23 cellular contexts compared by ENCODE assay signal in genomic region chr20:57561356-57562279, GRCh38. TPM values are rescaled to one million over a fixed set of nuclear protein-coding genes. Genes with fewer than 3 reads are reported as not detected.
"Had no signal": no experiment of that assay in that cellular context is flagged by ENCODE, and none has a peak within 500 bp of the region (broad histone marks: within the 10 kb centered on the region; RNA-seq: fewer than 3 reads in every experiment).

No MANE protein-coding gene starts in this region.

- H3K27ac Mint-ChIP-seq: activated B cell treated with CpG ODN at 0.5 μM for 24 hours; activated CD8-positive, alpha-beta T cell treated with anti-CD3 and anti-CD28 coated beads, Interleukin-2, amount 10 ng/mL, durations not matched to agents 7 days and 5 days; activated naive CD4-positive, alpha-beta T cell treated with anti-CD3 and anti-CD28 coated beads, Interleukin-2, amount 50 U/mL, for 24 hours; nephron progenitor cell; stimulated activated naive CD8-positive, alpha-beta T cell treated with anti-CD3 and anti-CD28 coated beads, Interleukin-15, Interleukin-2, amounts not matched to agents 100 ng/mL and 50 ng/mL, for 24 hours; T-helper 2 cell treated with Interferon-gamma antibody and Interleukin-4, amounts not matched to agents 5 μg/mL and 100 μg/mL, for 36 hours had no signal

- H3K36me3 ChIP-seq: esophagus muscularis mucosa, upper lobe of right lung had no signal

- ATAC-seq: activated CD8-positive, alpha-beta T cell treated with anti-CD3 and anti-CD28 coated beads, Interleukin-2, amount 10 ng/mL, durations not matched to agents 7 days and 5 days; upper lobe of right lung had no signal

- DNase-seq: activated B cell treated with CpG ODN at 0.5 μM for 24 hours; activated CD4-positive, alpha-beta T cell treated with anti-CD3 and anti-CD28 coated beads for 48 hours; activated CD8-positive, alpha-beta memory T cell treated with anti-CD3 and anti-CD28 coated beads, Interleukin-2, amount 50 U/mL, for 4 hours; activated CD8-positive, alpha-beta T cell treated with anti-CD3 and anti-CD28 coated beads, Interleukin-2, amount 10 ng/mL, durations not matched to agents 7 days and 5 days; activated effector memory CD4-positive, alpha-beta T cell treated with anti-CD3 and anti-CD28 coated beads, Interleukin-2, amount 50 U/mL, for 16 hours; activated T-cell treated with anti-CD3 and anti-CD28 coated beads, Interleukin-2, amount 50 U/mL, for 48 hours; hippocampal formation; mesenchymal stem cell; nephron progenitor cell; stimulated activated CD4-positive, alpha-beta T cell treated with anti-CD3 and anti-CD28 coated beads, Interleukin-4, amount 100 ng/mL, for 4 hours; stimulated activated CD8-positive, alpha-beta memory T cell treated with anti-CD3 and anti-CD28 coated beads, Interleukin-4, amount 100 ng/mL, for 48 hours; SW 1271; upper lobe of right lung had no signal

- H3K4me1 ChIP-seq: upper lobe of right lung had no signal

- H3K27me3 ChIP-seq: testis had no signal

- H3K9me3 Mint-ChIP-seq: activated B cell treated with CpG ODN at 0.5 μM for 24 hours; activated naive CD4-positive, alpha-beta T cell treated with anti-CD3 and anti-CD28 coated beads, Interleukin-2, amount 50 U/mL, for 24 hours; stimulated activated naive CD8-positive, alpha-beta T cell treated with anti-CD3 and anti-CD28 coated beads, Interleukin-15, Interleukin-2, amounts not matched to agents 100 ng/mL and 50 ng/mL, for 24 hours; T-helper 2 cell treated with Interferon-gamma antibody and Interleukin-4, amounts not matched to agents 5 μg/mL and 100 μg/mL, for 36 hours had no signal

- H3K9me3 ChIP-seq: esophagus muscularis mucosa, testis, upper lobe of right lung had no signal

- H3K4me3 Mint-ChIP-seq: activated B cell treated with CpG ODN at 0.5 μM for 24 hours; activated CD8-positive, alpha-beta T cell treated with anti-CD3 and anti-CD28 coated beads, Interleukin-2, amount 10 ng/mL, durations not matched to agents 7 days and 5 days; activated naive CD4-positive, alpha-beta T cell treated with anti-CD3 and anti-CD28 coated beads, Interleukin-2, amount 50 U/mL, for 24 hours; nephron progenitor cell; stimulated activated naive CD8-positive, alpha-beta T cell treated with anti-CD3 and anti-CD28 coated beads, Interleukin-15, Interleukin-2, amounts not matched to agents 100 ng/mL and 50 ng/mL, for 24 hours; T-helper 2 cell treated with Interferon-gamma antibody and Interleukin-4, amounts not matched to agents 5 μg/mL and 100 μg/mL, for 36 hours had no signal

- H3K4me3 ChIP-seq: esophagus muscularis mucosa, testis, upper lobe of right lung had no signal

- H3K27ac ChIP-seq: esophagus muscularis mucosa, testis, upper lobe of right lung had no signal

- H3K36me3 Mint-ChIP-seq: activated naive CD4-positive, alpha-beta T cell treated with anti-CD3 and anti-CD28 coated beads, Interleukin-2, amount 50 U/mL, for 24 hours had no signal

- H3K4me1 Mint-ChIP-seq: activated B cell treated with CpG ODN at 0.5 μM for 24 hours; activated naive CD4-positive, alpha-beta T cell treated with anti-CD3 and anti-CD28 coated beads, Interleukin-2, amount 50 U/mL, for 24 hours had no signal

RNA-seq across cellular contexts. Expression of gene PCK1, which starts 0.7 kb away (rescaled TPM):
- total RNA-seq: activated B cell treated with CpG ODN at 0.5 μM for 24 hours; activated CD8-positive, alpha-beta T cell treated with anti-CD3 and anti-CD28 coated beads, Interleukin-2, amount 10 ng/mL, durations not matched to agents 7 days and 5 days; osteocyte had no signal

RNA-seq across cellular contexts. Expression of gene CTCFL, which starts 36.7 kb away (rescaled TPM):
- total RNA-seq: activated B cell treated with CpG ODN at 0.5 μM for 24 hours; activated CD8-positive, alpha-beta T cell treated with anti-CD3 and anti-CD28 coated beads, Interleukin-2, amount 10 ng/mL, durations not matched to agents 7 days and 5 days; cardiac septum; esophagus muscularis mucosa; left ventricle myocardium superior; osteocyte; renal cortical epithelial cell; upper lobe of right lung had no signal

RNA-seq across cellular contexts. Expression of gene ZBP1, which starts 58.6 kb away (rescaled TPM):
- total RNA-seq: kidney epithelial cell, osteocyte, renal cortical epithelial cell had no signal
